6 cellular contexts compared by ENCODE assay signal in the genomic region with DNA sequence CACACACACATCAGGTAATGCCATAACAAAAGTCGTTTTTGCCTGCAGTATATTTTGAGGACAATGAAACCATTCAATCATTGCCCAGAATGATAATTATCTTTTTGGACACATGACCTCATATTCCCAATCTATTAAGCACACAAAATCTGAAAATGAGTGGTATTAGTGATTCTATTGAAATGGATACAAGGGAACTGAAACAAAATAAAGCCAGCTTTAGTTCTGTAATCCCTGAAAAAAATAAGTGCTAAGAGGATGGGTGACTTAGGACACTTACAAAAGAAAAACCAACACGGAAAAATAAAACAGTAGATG.
"Had no signal": no experiment of that assay in that cellular context is flagged by ENCODE, and none has a peak within 500 bp of the region (broad histone marks: within the 10 kb centered on the region; RNA-seq: fewer than 3 reads in every experiment).

No MANE protein-coding gene starts in this region.

- DNase-seq: IMR-90, KBM-7, KG1 had no signal

- H3K27ac ChIP-seq: HL-60 had no signal

- H3K4me3 ChIP-seq: K562 had no signal

- ATAC-seq: HepG2, K562 had no signal
